ENCODE assay signal across 11 cellular contexts in the genomic region with DNA sequence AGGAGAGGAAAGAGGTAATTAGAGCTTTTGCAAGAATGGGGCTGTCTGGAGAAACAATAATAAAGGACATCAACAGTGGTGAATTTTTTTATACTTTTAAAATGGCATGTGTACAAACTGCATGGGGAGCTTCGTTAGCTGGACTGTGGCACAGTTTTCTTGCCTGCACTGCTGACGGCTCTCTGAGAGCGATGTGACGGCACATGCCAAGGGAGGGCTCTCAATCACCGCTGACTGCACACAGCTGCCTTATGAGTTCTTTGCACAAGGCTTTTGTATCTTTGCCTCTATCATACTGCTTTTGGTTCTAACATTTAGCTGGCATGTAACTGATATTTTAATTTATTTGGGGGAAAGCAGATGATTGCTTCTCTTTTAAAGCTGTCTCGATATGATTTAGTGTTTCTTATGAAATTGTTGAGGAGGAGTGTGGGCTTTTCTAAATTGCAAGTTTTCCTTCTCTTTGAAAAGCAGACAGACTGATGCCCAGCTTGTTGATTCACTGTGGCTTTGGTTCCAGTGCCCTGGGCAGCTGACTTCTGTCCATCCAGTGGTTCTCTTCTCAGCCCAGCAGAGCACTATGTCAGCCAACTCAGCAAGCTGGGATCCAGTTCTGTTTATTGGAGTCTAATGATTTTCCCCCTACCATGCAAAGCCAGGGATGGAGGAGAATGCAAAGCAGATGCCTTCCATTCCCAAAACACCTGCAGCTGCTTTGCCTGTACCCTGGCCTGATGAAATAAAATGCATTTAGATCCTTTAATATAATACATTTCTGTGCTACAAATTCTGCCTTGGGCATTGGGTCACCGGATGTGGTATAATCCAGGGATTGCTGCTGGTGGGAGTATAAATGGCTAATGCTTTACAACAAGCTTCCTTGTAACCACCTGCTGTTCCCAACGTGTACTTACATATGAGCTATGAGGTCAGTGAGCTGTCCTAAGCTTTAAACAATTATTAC.
DNase-seq lines count a peak whose midpoint lies in the region; ATAC-seq and TF ChIP-seq lines count a peak whose summit lies in the region.
"Had no signal": no experiment of that assay in that cellular context is flagged by ENCODE, and none has a peak within 500 bp of the region (broad histone marks: within the 10 kb centered on the region; RNA-seq: fewer than 3 reads in every experiment).

No MANE protein-coding gene starts in this region.

- H3K4me3 Mint-ChIP-seq in HFFc6, result no peak overlapping the region
- peak overlapping the region; percentile 9 for H3K4me3 Mint-ChIP-seq in neural crest cell
- H3K4me3 Mint-ChIP-seq in activated CD4-positive, alpha-beta T cell treated with anti-CD3 and anti-CD28 coated beads for 36 hours, result no peak overlapping the region
- H3K4me3 Mint-ChIP-seq: T-helper 2 cell treated with Interferon-gamma antibody and Interleukin-4, amounts not matched to agents 5 μg/mL and 100 μg/mL, for 36 hours had no signal

- ATAC-seq in activated CD4-positive, alpha-beta T cell treated with anti-CD3 and anti-CD28 coated beads for 36 hours, result no peak

- H3K27ac ChIP-seq in dorsolateral prefrontal cortex, result peak overlapping the region in 57 of 59 donors; percentile 0 to 87 (median 75)
- H3K27ac ChIP-seq: skin epidermis had no signal

- H3K4me1 Mint-ChIP-seq in HFFc6 (ENCODE audit: low read depth) (peaks cover 33% of the 10 kb centered on the region), neural crest cell (peaks cover 21% of the 10 kb centered on the region)
- no peaks in the 10 kb centered on the region for H3K4me1 Mint-ChIP-seq in activated CD4-positive, alpha-beta T cell treated with anti-CD3 and anti-CD28 coated beads for 36 hours

- POLR2A ChIA-PET in activated CD4-positive, alpha-beta T cell treated with anti-CD3 and anti-CD28 coated beads for 36 hours (lab: Charles Lee), result no interaction called here

- H3K36me3 Mint-ChIP-seq in HFFc6 (ENCODE audit: low read depth), result peaks cover 21% of the 10 kb centered on the region
- H3K36me3 Mint-ChIP-seq in neural crest cell (ENCODE audit: low read depth), result no peaks in the 10 kb centered on the region
- peaks cover 5% of the 10 kb centered on the region for H3K36me3 Mint-ChIP-seq in activated CD4-positive, alpha-beta T cell treated with anti-CD3 and anti-CD28 coated beads for 36 hours (ENCODE audit: low read depth)

- CTCF ChIA-PET in activated CD4-positive, alpha-beta T cell treated with anti-CD3 and anti-CD28 coated beads for 36 hours (lab: Charles Lee), result interaction anchor here (1.0 kb wide), 1 partner anchor 11 kb away, joined by 4 read pairs; no protein-coding TSS in a partner anchor

- DNase-seq in HFFc6, result no peak
- peak; percentile 95 to 98 for DNase-seq in NCI-H526 (lab: John Stamatoyannopoulos, UW)
- DNase-seq in dorsolateral prefrontal cortex, result peak; percentile 38 to 77 (median 74)
- DNase-seq in neural crest cell (ENCODE audit: low read depth, low spot score), result no peak
- DNase-seq in NCI-H2029 treated with DMSO at 0.1 percent for 48 hours (lab: John Stamatoyannopoulos, UW), result no peak
- no peak for DNase-seq in activated CD4-positive, alpha-beta T cell treated with anti-CD3 and anti-CD28 coated beads for 36 hours
- no peak for DNase-seq in NCI-H2196 treated with DMSO at 0.1 percent for 48 hours (lab: John Stamatoyannopoulos, UW; ENCODE audit: unreplicated experiment)
- DNase-seq in NCI-H345 treated with DMSO at 0.1 percent for 48 hours (lab: John Stamatoyannopoulos, UW; ENCODE audit: unreplicated experiment), result no peak
- DNase-seq: activated naive CD4-positive, alpha-beta T cell treated with anti-CD3 and anti-CD28 coated beads, Interleukin-2, amount 50 U/mL, for 16 hours had no signal

- H3K27me3 Mint-ChIP-seq in HFFc6 (ENCODE audit: insufficient read depth) (no peaks in the 10 kb centered on the region; the same call in none of the 2 replicates), neural crest cell (ENCODE audit: low read depth) (no peaks in the 10 kb centered on the region)
- H3K27me3 Mint-ChIP-seq in activated CD4-positive, alpha-beta T cell treated with anti-CD3 and anti-CD28 coated beads for 36 hours, result no peaks in the 10 kb centered on the region

- H3K9me3 Mint-ChIP-seq in HFFc6, result no peaks in the 10 kb centered on the region
- H3K9me3 Mint-ChIP-seq in neural crest cell, result no peaks in the 10 kb centered on the region
- no peaks in the 10 kb centered on the region for H3K9me3 Mint-ChIP-seq in activated CD4-positive, alpha-beta T cell treated with anti-CD3 and anti-CD28 coated beads for 36 hours (ENCODE audit: low read depth)
- H3K9me3 Mint-ChIP-seq: T-helper 2 cell treated with Interferon-gamma antibody and Interleukin-4, amounts not matched to agents 5 μg/mL and 100 μg/mL, for 36 hours had no signal

- no peak for TF ChIP-seq CTCF in HFFc6 (IDR thresholded peaks at IDR 0.05)
- peak in 11 of 56 donors; percentile 4 to 31 (median 13) for TF ChIP-seq CTCF in dorsolateral prefrontal cortex (IDR thresholded peaks at IDR 0.05 in 54 of 56, conservative IDR thresholded peaks at IDR 0.05 in 2 of 56; ENCODE audit: low read depth in 1 of 56, partially characterized antibody in 56 of 56)
- no peak for TF ChIP-seq CTCF in neural crest cell (conservative IDR thresholded peaks at IDR 0.05)

- no peaks in the 10 kb centered on the region for H3K27me3 ChIP-seq in dorsolateral prefrontal cortex

- intact Hi-C loops in dorsolateral prefrontal cortex (cut with DNase I), result no loop called here
- intact Hi-C loops in activated CD4-positive, alpha-beta T cell treated with anti-CD3 and anti-CD28 coated beads for 36 hours (cut with DNase I, micrococcal nuclease), result no loop called here

- H3K27ac Mint-ChIP-seq in HFFc6, result peak overlapping the region; percentile 13; the same call in 1 of the 2 replicates
- peak overlapping the region; percentile 81 for H3K27ac Mint-ChIP-seq in neural crest cell (ENCODE audit: unreplicated experiment)
- H3K27ac Mint-ChIP-seq in activated CD4-positive, alpha-beta T cell treated with anti-CD3 and anti-CD28 coated beads for 36 hours, result no peak overlapping the region
- H3K27ac Mint-ChIP-seq: T-helper 2 cell treated with Interferon-gamma antibody and Interleukin-4, amounts not matched to agents 5 μg/mL and 100 μg/mL, for 36 hours had no signal

- H3K4me3 ChIP-seq in dorsolateral prefrontal cortex, result peak overlapping the region in 9 of 59 donors; percentile 1 to 31 (median 15)
- H3K4me3 ChIP-seq: skin epidermis had no signal

Comparison
In these comparisons a context has a peak if more than half of its experiments do, and no peak if none do; other contexts are left out.
1. DNase-seq: peak in NCI-H526 (2 of 2) and dorsolateral prefrontal cortex (10 of 10); none in HFFc6 (single experiment), neural crest cell (single experiment), NCI-H2029 treated with DMSO at 0.1 percent for 48 hours (single experiment), activated CD4-positive, alpha-beta T cell treated with anti-CD3 and anti-CD28 coated beads for 36 hours (single experiment), NCI-H2196 treated with DMSO at 0.1 percent for 48 hours (single experiment) and NCI-H345 treated with DMSO at 0.1 percent for 48 hours (single experiment).